Comparison of ENCODE assay signal across 33 cellular contexts in genomic region chr7:128226132-128226980, GRCh38. TPM values are rescaled to one million over a fixed set of nuclear protein-coding genes. Genes with fewer than 3 reads are reported as not detected.
"Had no signal": no experiment of that assay in that cellular context is flagged by ENCODE, and none has a peak within 500 bp of the region (broad histone marks: within the 10 kb centered on the region; RNA-seq: fewer than 3 reads in every experiment).

No MANE protein-coding gene starts in this region.

- H3K4me2 ChIP-seq: smooth muscle cell had no signal

- H3K27ac Mint-ChIP-seq: naive thymus-derived CD4-positive, alpha-beta T cell; nephron; progenitor cell of endocrine pancreas; stimulated activated memory B cell treated with anti-CD40 and anti-IgM and Interleukin-4, amounts not matched to agents 10 μg/mL and 1 μg/mL and 100 μg/mL, for 72 hours; stimulated activated naive CD8-positive, alpha-beta T cell treated with anti-CD3 and anti-CD28 coated beads, Interleukin-15, amount 100 ng/mL, for 72 hours; type B pancreatic cell had no signal

- H3K79me2 ChIP-seq: parathyroid adenoma had no signal

- H2AFZ ChIP-seq: parathyroid adenoma had no signal

- H3K4me1 Mint-ChIP-seq: nephron; stimulated activated memory B cell treated with anti-CD40 and anti-IgM and Interleukin-4, amounts not matched to agents 10 μg/mL and 1 μg/mL and 100 μg/mL, for 72 hours; stimulated activated naive CD8-positive, alpha-beta T cell treated with anti-CD3 and anti-CD28 coated beads, Interleukin-15, amount 100 ng/mL, for 72 hours had no signal

- H3K27me3 ChIP-seq: ovary, testis, transverse colon, uterus had no signal

- H3K36me3 Mint-ChIP-seq: naive thymus-derived CD4-positive, alpha-beta T cell; natural killer cell; stimulated activated memory B cell treated with anti-CD40 and anti-IgM and Interleukin-4, amounts not matched to agents 10 μg/mL and 1 μg/mL and 100 μg/mL, for 72 hours; type B pancreatic cell had no signal

- H3K27ac ChIP-seq: ovary, parathyroid adenoma, psoas muscle, skin epidermis, suprapubic skin, testis, tibial artery, transverse colon, upper lobe of right lung, uterus had no signal

- H3K9ac ChIP-seq: parathyroid adenoma had no signal

- H3K4me3 Mint-ChIP-seq: naive thymus-derived CD4-positive, alpha-beta T cell; natural killer cell; nephron; stimulated activated memory B cell treated with anti-CD40 and anti-IgM and Interleukin-4, amounts not matched to agents 10 μg/mL and 1 μg/mL and 100 μg/mL, for 72 hours; stimulated activated naive CD8-positive, alpha-beta T cell treated with anti-CD3 and anti-CD28 coated beads, Interleukin-15, amount 100 ng/mL, for 72 hours; type B pancreatic cell had no signal

- ATAC-seq: naive thymus-derived CD4-positive, alpha-beta T cell; natural killer cell; psoas muscle; right cardiac atrium; sciatic nerve; stimulated activated memory B cell treated with anti-CD40 and anti-IgM and Interleukin-4, amounts not matched to agents 10 μg/mL and 1 μg/mL and 100 μg/mL, for 72 hours; stimulated activated naive CD8-positive, alpha-beta T cell treated with anti-CD3 and anti-CD28 coated beads, Interleukin-15, amount 100 ng/mL, for 72 hours; stimulated activated naive CD8-positive, alpha-beta T cell treated with anti-CD3 and anti-CD28 coated beads, Interleukin-15, Interleukin-2, amounts not matched to agents 100 U/mL and 50 U/mL, for 24 hours; upper lobe of right lung had no signal

- H3K4me3 ChIP-seq: ovary, psoas muscle, skin epidermis, smooth muscle cell, spleen, suprapubic skin, testis, tibial artery, transverse colon, upper lobe of right lung, uterus had no signal

- H3K36me3 ChIP-seq: ovary, spleen, suprapubic skin, tibial artery, transverse colon, upper lobe of right lung, uterus had no signal

- DNase-seq: naive thymus-derived CD4-positive, alpha-beta T cell; natural killer cell; occipital lobe; ovary; psoas muscle; right cardiac atrium; spleen; stimulated activated CD4-positive, alpha-beta T cell treated with anti-CD3 and anti-CD28 coated beads, Interleukin-12 subunit alpha, Interleukin-12 subunit beta, amount 100 ng/mL, for 4 hours; stimulated activated CD4-positive, alpha-beta T cell treated with anti-CD3 and anti-CD28 coated beads, Interleukin-1b, Interleukin-23, amount 100 ng/mL, for 48 hours; stimulated activated CD4-positive, alpha-beta T cell treated with anti-CD3 and anti-CD28 coated beads, Interleukin-4, amount 100 ng/mL, for 1 hour; stimulated activated CD4-positive, alpha-beta T cell treated with anti-CD3 and anti-CD28 coated beads, Interleukin-4, amount 100 ng/mL, for 4 hours; stimulated activated CD8-positive, alpha-beta memory T cell treated with anti-CD3 and anti-CD28 coated beads, Interleukin-4, amount 100 ng/mL, for 48 hours; stimulated activated naive CD4-positive, alpha-beta T cell; stimulated activated naive CD8-positive, alpha-beta T cell treated with anti-CD3 and anti-CD28 coated beads, Interleukin-15, amount 100 ng/mL, for 72 hours; stimulated activated naive CD8-positive, alpha-beta T cell treated with anti-CD3 and anti-CD28 coated beads, Interleukin-15, Interleukin-2, amounts not matched to agents 100 U/mL and 50 U/mL, for 24 hours; substantia nigra; testis; tibial artery; transverse colon; upper lobe of right lung; uterus had no signal

- H3K9me3 ChIP-seq: ovary, psoas muscle, spleen, suprapubic skin, testis, tibial artery, transverse colon, upper lobe of right lung, uterus had no signal

- H3K9me3 Mint-ChIP-seq: nephron; stimulated activated naive CD8-positive, alpha-beta T cell treated with anti-CD3 and anti-CD28 coated beads, Interleukin-15, amount 100 ng/mL, for 72 hours; type B pancreatic cell had no signal

- H3K4me1 ChIP-seq: parathyroid adenoma, psoas muscle, suprapubic skin, testis, tibial artery, transverse colon, upper lobe of right lung, uterus had no signal

RNA-seq across cellular contexts. Expression of gene LEP, which starts 14.7 kb away (rescaled TPM):
- total RNA-seq: natural killer cell, occipital lobe, progenitor cell of endocrine pancreas, renal cortical epithelial cell, smooth muscle cell, upper lobe of right lung, urinary bladder, uterus had no signal
- polyA plus RNA-seq: naive thymus-derived CD4-positive, alpha-beta T cell; neural cell; smooth muscle cell had no signal
